Comparison of ENCODE assay signal across 1 cellular context in the genomic region with DNA sequence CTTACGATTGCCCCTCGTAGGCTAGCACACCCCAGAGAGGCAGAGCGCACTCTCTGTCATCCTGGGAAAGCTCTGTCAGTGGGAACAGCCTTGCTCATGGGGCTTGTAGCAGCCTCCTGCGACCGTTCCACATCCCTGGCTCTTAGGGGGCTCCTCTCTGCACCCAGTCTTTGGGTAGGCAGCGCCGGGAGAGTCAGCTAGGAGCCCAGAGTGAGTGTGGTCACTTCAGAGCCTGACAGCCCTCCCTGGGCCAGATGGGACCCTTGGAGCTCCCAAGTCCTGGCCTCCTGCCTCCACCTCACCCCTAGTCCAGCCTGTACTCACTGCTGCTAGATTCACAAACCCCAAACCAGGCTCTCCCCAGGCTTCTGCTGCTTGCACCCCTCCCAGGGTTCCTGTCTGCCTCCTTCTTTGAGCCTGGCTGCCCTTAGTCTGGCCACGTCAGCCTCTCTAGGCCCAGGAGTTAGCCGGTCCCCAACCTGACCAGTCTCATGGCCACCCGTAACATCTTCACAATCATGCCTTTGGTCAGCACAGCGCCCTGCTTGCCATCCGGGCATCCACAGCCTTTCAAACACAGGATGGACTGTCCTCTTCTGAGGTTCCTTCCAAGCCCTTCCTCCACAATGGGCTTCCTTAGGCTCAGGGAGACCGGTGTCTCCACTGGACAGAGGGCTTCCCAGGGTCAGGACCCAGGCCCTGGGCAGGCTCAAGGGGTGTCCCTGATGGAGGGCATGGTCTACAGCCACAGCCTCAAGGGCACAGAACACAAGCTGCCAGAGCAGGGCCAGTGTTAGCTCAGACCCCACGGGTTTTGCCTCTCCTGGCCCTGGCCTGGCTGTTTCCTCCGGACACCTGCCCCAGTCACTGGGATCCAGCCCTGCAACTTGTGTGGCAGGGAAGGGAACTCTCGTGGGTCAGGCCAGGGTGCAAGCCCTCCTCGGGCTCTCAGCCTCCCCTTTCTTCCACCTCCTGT.
TF ChIP-seq lines count a peak whose summit lies in the region.

No MANE protein-coding gene starts in this region.

TF ChIP-seq in H1, 55 proteins besides CTCF, POLR2A, EP300 and RAD21:
- TF ChIP-seq EGR1 (IDR thresholded peaks at IDR 0.05; ENCODE audit: borderline replicate concordance, low read depth, low read length) (no peak), ASH2L (IDR thresholded peaks at IDR 0.05; ENCODE audit: low read length) (no peak), JUN (IDR thresholded peaks at IDR 0.05; ENCODE audit: low read depth, low read length) (no peak), SP2 (IDR thresholded peaks at IDR 0.05; ENCODE audit: low read length) (no peak), TEAD4 (IDR thresholded peaks at IDR 0.05; ENCODE audit: low read depth, low read length) (no peak), KDM1A (IDR thresholded peaks at IDR 0.05; ENCODE audit: borderline replicate concordance, low read length) (no peak), CEBPB (IDR thresholded peaks at IDR 0.05; ENCODE audit: low read depth, low read length) (no peak), JUND (IDR thresholded peaks at IDR 0.05; ENCODE audit: low read length) (no peak), CTBP2 (IDR thresholded peaks at IDR 0.05; ENCODE audit: borderline replicate concordance, insufficient read depth, insufficient read length, low read length) (no peak), MAFK (IDR thresholded peaks at IDR 0.05; ENCODE audit: low read depth, low read length) (no peak), BRCA1 (IDR thresholded peaks at IDR 0.05; ENCODE audit: low read depth, low read length) (no peak), YY1 (IDR thresholded peaks at IDR 0.05; ENCODE audit: low read depth, low read length) (no peak)
- TF ChIP-seq, protein P1, sequence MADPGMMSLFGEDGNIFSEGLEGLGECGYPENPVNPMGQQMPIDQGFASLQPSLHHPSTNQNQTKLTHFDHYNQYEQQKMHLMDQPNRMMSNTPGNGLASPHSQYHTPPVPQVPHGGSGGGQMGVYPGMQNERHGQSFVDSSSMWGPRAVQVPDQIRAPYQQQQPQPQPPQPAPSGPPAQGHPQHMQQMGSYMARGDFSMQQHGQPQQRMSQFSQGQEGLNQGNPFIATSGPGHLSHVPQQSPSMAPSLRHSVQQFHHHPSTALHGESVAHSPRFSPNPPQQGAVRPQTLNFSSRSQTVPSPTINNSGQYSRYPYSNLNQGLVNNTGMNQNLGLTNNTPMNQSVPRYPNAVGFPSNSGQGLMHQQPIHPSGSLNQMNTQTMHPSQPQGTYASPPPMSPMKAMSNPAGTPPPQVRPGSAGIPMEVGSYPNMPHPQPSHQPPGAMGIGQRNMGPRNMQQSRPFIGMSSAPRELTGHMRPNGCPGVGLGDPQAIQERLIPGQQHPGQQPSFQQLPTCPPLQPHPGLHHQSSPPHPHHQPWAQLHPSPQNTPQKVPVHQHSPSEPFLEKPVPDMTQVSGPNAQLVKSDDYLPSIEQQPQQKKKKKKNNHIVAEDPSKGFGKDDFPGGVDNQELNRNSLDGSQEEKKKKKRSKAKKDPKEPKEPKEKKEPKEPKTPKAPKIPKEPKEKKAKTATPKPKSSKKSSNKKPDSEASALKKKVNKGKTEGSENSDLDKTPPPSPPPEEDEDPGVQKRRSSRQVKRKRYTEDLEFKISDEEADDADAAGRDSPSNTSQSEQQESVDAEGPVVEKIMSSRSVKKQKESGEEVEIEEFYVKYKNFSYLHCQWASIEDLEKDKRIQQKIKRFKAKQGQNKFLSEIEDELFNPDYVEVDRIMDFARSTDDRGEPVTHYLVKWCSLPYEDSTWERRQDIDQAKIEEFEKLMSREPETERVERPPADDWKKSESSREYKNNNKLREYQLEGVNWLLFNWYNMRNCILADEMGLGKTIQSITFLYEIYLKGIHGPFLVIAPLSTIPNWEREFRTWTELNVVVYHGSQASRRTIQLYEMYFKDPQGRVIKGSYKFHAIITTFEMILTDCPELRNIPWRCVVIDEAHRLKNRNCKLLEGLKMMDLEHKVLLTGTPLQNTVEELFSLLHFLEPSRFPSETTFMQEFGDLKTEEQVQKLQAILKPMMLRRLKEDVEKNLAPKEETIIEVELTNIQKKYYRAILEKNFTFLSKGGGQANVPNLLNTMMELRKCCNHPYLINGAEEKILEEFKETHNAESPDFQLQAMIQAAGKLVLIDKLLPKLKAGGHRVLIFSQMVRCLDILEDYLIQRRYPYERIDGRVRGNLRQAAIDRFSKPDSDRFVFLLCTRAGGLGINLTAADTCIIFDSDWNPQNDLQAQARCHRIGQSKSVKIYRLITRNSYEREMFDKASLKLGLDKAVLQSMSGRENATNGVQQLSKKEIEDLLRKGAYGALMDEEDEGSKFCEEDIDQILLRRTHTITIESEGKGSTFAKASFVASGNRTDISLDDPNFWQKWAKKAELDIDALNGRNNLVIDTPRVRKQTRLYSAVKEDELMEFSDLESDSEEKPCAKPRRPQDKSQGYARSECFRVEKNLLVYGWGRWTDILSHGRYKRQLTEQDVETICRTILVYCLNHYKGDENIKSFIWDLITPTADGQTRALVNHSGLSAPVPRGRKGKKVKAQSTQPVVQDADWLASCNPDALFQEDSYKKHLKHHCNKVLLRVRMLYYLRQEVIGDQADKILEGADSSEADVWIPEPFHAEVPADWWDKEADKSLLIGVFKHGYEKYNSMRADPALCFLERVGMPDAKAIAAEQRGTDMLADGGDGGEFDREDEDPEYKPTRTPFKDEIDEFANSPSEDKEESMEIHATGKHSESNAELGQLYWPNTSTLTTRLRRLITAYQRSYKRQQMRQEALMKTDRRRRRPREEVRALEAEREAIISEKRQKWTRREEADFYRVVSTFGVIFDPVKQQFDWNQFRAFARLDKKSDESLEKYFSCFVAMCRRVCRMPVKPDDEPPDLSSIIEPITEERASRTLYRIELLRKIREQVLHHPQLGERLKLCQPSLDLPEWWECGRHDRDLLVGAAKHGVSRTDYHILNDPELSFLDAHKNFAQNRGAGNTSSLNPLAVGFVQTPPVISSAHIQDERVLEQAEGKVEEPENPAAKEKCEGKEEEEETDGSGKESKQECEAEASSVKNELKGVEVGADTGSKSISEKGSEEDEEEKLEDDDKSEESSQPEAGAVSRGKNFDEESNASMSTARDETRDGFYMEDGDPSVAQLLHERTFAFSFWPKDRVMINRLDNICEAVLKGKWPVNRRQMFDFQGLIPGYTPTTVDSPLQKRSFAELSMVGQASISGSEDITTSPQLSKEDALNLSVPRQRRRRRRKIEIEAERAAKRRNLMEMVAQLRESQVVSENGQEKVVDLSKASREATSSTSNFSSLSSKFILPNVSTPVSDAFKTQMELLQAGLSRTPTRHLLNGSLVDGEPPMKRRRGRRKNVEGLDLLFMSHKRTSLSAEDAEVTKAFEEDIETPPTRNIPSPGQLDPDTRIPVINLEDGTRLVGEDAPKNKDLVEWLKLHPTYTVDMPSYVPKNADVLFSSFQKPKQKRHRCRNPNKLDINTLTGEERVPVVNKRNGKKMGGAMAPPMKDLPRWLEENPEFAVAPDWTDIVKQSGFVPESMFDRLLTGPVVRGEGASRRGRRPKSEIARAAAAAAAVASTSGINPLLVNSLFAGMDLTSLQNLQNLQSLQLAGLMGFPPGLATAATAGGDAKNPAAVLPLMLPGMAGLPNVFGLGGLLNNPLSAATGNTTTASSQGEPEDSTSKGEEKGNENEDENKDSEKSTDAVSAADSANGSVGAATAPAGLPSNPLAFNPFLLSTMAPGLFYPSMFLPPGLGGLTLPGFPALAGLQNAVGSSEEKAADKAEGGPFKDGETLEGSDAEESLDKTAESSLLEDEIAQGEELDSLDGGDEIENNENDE (IDR thresholded peaks at IDR 0.05; ENCODE audit: insufficient replicate concordance, low read length), result no peak
- TF ChIP-seq, protein P2, sequence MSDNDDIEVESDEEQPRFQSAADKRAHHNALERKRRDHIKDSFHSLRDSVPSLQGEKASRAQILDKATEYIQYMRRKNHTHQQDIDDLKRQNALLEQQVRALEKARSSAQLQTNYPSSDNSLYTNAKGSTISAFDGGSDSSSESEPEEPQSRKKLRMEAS (IDR thresholded peaks at IDR 0.05), result no peak
- TF ChIP-seq, protein P3, sequence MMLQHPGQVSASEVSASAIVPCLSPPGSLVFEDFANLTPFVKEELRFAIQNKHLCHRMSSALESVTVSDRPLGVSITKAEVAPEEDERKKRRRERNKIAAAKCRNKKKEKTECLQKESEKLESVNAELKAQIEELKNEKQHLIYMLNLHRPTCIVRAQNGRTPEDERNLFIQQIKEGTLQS (IDR thresholded peaks at IDR 0.05; ENCODE audit: insufficient read depth, low read depth, low read length), result no peak
